In the genomic region with DNA sequence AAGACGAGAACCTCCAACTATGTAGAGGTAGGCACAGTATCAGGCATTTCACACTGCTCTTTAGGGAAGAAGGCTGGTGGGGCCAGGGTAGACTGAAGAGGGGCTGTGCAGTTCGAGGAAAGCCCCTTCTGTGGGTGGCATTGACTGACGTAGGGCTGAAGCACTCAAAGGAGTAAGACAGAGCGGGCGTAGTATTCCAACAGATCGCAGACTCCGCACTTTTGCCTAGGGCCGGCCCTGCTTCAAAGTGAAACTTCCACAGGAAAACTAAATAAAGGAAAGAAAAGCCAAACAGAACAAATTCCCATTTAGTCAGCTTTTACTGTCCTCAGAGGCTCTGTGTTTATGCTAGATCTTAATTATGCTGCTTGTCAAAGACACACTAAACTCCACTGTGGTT, we compare ENCODE assay signal across 1 cellular context.
TF ChIP-seq lines count a peak whose summit lies in the region.

No MANE protein-coding gene starts in this region.

TF ChIP-seq in IMR-90, 13 proteins besides CTCF, POLR2A, EP300 and RAD21 (continued from another document):
- TF ChIP-seq FOS (IDR thresholded peaks at IDR 0.05; ENCODE audit: low read depth, low read length) (no peak), SMC3 (IDR thresholded peaks at IDR 0.05; ENCODE audit: low read depth, low read length) (no peak), BHLHE40 (IDR thresholded peaks at IDR 0.05; ENCODE audit: low read depth, low read length) (no peak), RFX5 (IDR thresholded peaks at IDR 0.05; ENCODE audit: low read depth, low read length) (no peak), MAZ (IDR thresholded peaks at IDR 0.05; ENCODE audit: borderline replicate concordance, low read depth, low read length) (no peak), MXI1 (IDR thresholded peaks at IDR 0.05; ENCODE audit: borderline replicate concordance, low read depth, low read length) (no peak), NFE2L2 (IDR thresholded peaks at IDR 0.05; ENCODE audit: low read depth, low read length) (no peak), CEBPB (IDR thresholded peaks at IDR 0.05; ENCODE audit: low read depth, low read length) (no peak), CHD1 (IDR thresholded peaks at IDR 0.05; ENCODE audit: low read depth, low read length) (no peak)
- TF ChIP-seq, protein P1, sequence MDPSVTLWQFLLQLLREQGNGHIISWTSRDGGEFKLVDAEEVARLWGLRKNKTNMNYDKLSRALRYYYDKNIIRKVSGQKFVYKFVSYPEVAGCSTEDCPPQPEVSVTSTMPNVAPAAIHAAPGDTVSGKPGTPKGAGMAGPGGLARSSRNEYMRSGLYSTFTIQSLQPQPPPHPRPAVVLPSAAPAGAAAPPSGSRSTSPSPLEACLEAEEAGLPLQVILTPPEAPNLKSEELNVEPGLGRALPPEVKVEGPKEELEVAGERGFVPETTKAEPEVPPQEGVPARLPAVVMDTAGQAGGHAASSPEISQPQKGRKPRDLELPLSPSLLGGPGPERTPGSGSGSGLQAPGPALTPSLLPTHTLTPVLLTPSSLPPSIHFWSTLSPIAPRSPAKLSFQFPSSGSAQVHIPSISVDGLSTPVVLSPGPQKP (IDR thresholded peaks at IDR 0.05; ENCODE audit: borderline replicate concordance, low read depth, low read length) = no peak
- TF ChIP-seq, protein P2, sequence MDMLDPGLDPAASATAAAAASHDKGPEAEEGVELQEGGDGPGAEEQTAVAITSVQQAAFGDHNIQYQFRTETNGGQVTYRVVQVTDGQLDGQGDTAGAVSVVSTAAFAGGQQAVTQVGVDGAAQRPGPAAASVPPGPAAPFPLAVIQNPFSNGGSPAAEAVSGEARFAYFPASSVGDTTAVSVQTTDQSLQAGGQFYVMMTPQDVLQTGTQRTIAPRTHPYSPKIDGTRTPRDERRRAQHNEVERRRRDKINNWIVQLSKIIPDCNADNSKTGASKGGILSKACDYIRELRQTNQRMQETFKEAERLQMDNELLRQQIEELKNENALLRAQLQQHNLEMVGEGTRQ (IDR thresholded peaks at IDR 0.05; ENCODE audit: low read depth, low read length) = no peak
TF ChIP-seq in IMR-90: peak in this region for 0.
